In genomic region chr19:39090881-39091280, GRCh38 we compare ENCODE assay signal across 42 cellular contexts. TPM values are rescaled to one million over a fixed set of nuclear protein-coding genes. Genes with fewer than 3 reads are reported as not detected.
"Had no signal": no experiment of that assay in that cellular context is flagged by ENCODE, and none has a peak within 500 bp of the region (broad histone marks: within the 10 kb centered on the region; RNA-seq: fewer than 3 reads in every experiment).

No MANE protein-coding gene starts in this region.

- H3K36me3 ChIP-seq: adrenal gland, brain microvascular endothelial cell, breast epithelium, cardiac muscle cell had no signal

- H3K9me3 ChIP-seq: adrenal gland, body of pancreas, breast epithelium had no signal

- H3K4me1 ChIP-seq: adrenal gland, body of pancreas, breast epithelium had no signal

- H3K27ac Mint-ChIP-seq: activated B cell treated with CpG ODN at 0.5 μM for 24 hours; activated CD4-positive, alpha-beta memory T cell treated with anti-CD3 and anti-CD28 coated beads for 36 hours; activated CD4-positive, alpha-beta T cell treated with anti-CD3 and anti-CD28 coated beads, Interleukin-2, amount 10 ng/mL, durations not matched to agents 24 days and 14 days; activated CD8-positive, alpha-beta T cell treated with anti-CD3 and anti-CD28 coated beads for 36 hours; activated naive CD4-positive, alpha-beta T cell treated with anti-CD3 and anti-CD28 coated beads for 36 hours; activated naive CD4-positive, alpha-beta T cell treated with anti-CD3 and anti-CD28 coated beads, Interleukin-2, amount 50 U/mL, for 72 hours; activated naive CD8-positive, alpha-beta T cell treated with anti-CD3 and anti-CD28 coated beads for 36 hours; activated T-cell treated with anti-CD3 and anti-CD28 coated beads, Interleukin-2, amount 50 U/mL, for 72 hours; activated T-helper 1 cell treated with anti-CD3 and anti-CD28 coated beads, Interleukin-12 subunit alpha, Interleukin-12 subunit beta, Interleukin-2, Interleukin-4 antibody, amounts not matched to agents 30 ng/mL and 10 ng/mL and 1 ng/mL, durations not matched to agents 14 hours and 24 hours and 36 hours; activated T-helper 17 cell treated with anti-CD3 and anti-CD28 coated beads, Interleukin-2, amount 50 U/mL, for 72 hours; T-helper 1 cell treated with Interleukin-12 subunit alpha and Interleukin-12 subunit beta and Interleukin-4 antibody, amounts not matched to agents 30 μg/mL and 1 μg/mL, for 36 hours; T-helper 2 cell treated with Interferon-gamma antibody and Interleukin-4, amounts not matched to agents 5 μg/mL and 100 μg/mL, for 36 hours had no signal

- FAIRE-seq: astrocyte, TTC549 had no signal

- H3K4me1 Mint-ChIP-seq: activated B cell treated with CpG ODN at 0.5 μM for 24 hours; activated naive CD8-positive, alpha-beta T cell treated with anti-CD3 and anti-CD28 coated beads for 36 hours; central memory CD8-positive, alpha-beta T cell had no signal

- H3K4me3 Mint-ChIP-seq: activated B cell treated with CpG ODN at 0.5 μM for 24 hours; activated CD4-positive, alpha-beta memory T cell treated with anti-CD3 and anti-CD28 coated beads for 36 hours; activated CD4-positive, alpha-beta T cell treated with anti-CD3 and anti-CD28 coated beads, Interleukin-2, amount 10 ng/mL, durations not matched to agents 24 days and 14 days; activated CD8-positive, alpha-beta T cell treated with anti-CD3 and anti-CD28 coated beads for 36 hours; activated naive CD4-positive, alpha-beta T cell treated with anti-CD3 and anti-CD28 coated beads for 36 hours; activated naive CD8-positive, alpha-beta T cell treated with anti-CD3 and anti-CD28 coated beads for 36 hours; activated T-cell treated with anti-CD3 and anti-CD28 coated beads, Interleukin-2, amount 50 U/mL, for 4 hours; activated T-cell treated with anti-CD3 and anti-CD28 coated beads, Interleukin-2, amount 50 U/mL, for 72 hours; activated T-helper 1 cell treated with anti-CD3 and anti-CD28 coated beads, Interleukin-12 subunit alpha, Interleukin-12 subunit beta, Interleukin-2, Interleukin-4 antibody, amounts not matched to agents 30 ng/mL and 10 ng/mL and 1 ng/mL, durations not matched to agents 14 hours and 24 hours and 36 hours; activated T-helper 17 cell treated with anti-CD3 and anti-CD28 coated beads, Interleukin-2, amount 50 U/mL, for 72 hours; central memory CD8-positive, alpha-beta T cell; T-helper 1 cell treated with Interleukin-12 subunit alpha and Interleukin-12 subunit beta and Interleukin-4 antibody, amounts not matched to agents 30 μg/mL and 1 μg/mL, for 36 hours; T-helper 2 cell treated with Interferon-gamma antibody and Interleukin-4, amounts not matched to agents 5 μg/mL and 100 μg/mL, for 36 hours had no signal

- H3K27ac ChIP-seq: adrenal gland, body of pancreas, brain microvascular endothelial cell, breast epithelium, cardiac muscle cell, VCaP had no signal

- H3K9me3 Mint-ChIP-seq: activated B cell treated with CpG ODN at 0.5 μM for 24 hours; activated CD4-positive, alpha-beta memory T cell treated with anti-CD3 and anti-CD28 coated beads for 36 hours; activated CD4-positive, alpha-beta T cell treated with anti-CD3 and anti-CD28 coated beads, Interleukin-2, amount 10 ng/mL, durations not matched to agents 24 days and 14 days; activated CD8-positive, alpha-beta T cell treated with anti-CD3 and anti-CD28 coated beads for 36 hours; activated naive CD4-positive, alpha-beta T cell treated with anti-CD3 and anti-CD28 coated beads for 36 hours; activated naive CD4-positive, alpha-beta T cell treated with anti-CD3 and anti-CD28 coated beads, Interleukin-2, amount 50 U/mL, for 72 hours; activated naive CD8-positive, alpha-beta T cell treated with anti-CD3 and anti-CD28 coated beads for 36 hours; activated T-cell treated with anti-CD3 and anti-CD28 coated beads, Interleukin-2, amount 50 U/mL, for 4 hours; activated T-cell treated with anti-CD3 and anti-CD28 coated beads, Interleukin-2, amount 50 U/mL, for 72 hours; activated T-helper 1 cell treated with anti-CD3 and anti-CD28 coated beads, Interleukin-12 subunit alpha, Interleukin-12 subunit beta, Interleukin-2, Interleukin-4 antibody, amounts not matched to agents 30 ng/mL and 10 ng/mL and 1 ng/mL, durations not matched to agents 14 hours and 24 hours and 36 hours; activated T-helper 17 cell treated with anti-CD3 and anti-CD28 coated beads, Interleukin-2, amount 50 U/mL, for 72 hours; central memory CD8-positive, alpha-beta T cell; T-helper 1 cell treated with Interleukin-12 subunit alpha and Interleukin-12 subunit beta and Interleukin-4 antibody, amounts not matched to agents 30 μg/mL and 1 μg/mL, for 36 hours; T-helper 2 cell treated with Interferon-gamma antibody and Interleukin-4, amounts not matched to agents 5 μg/mL and 100 μg/mL, for 36 hours had no signal

- ATAC-seq: activated CD8-positive, alpha-beta T cell treated with anti-CD3 and anti-CD28 coated beads for 36 hours; activated naive CD4-positive, alpha-beta T cell treated with anti-CD3 and anti-CD28 coated beads, Interleukin-2, amount 50 U/mL, for 72 hours; activated T-cell treated with anti-CD3 and anti-CD28 coated beads, Interleukin-2, amount 50 U/mL, for 4 hours; activated T-cell treated with anti-CD3 and anti-CD28 coated beads, Interleukin-2, amount 50 U/mL, for 72 hours; activated T-helper 17 cell treated with anti-CD3 and anti-CD28 coated beads, Interleukin-2, amount 50 U/mL, for 72 hours; body of pancreas had no signal

- DNase-seq: activated B cell treated with CpG ODN at 0.5 μM for 24 hours; activated CD4-positive, alpha-beta memory T cell treated with anti-CD3 and anti-CD28 coated beads for 36 hours; activated CD4-positive, alpha-beta T cell treated with anti-CD3 and anti-CD28 coated beads for 4 hours; activated CD4-positive, alpha-beta T cell treated with anti-CD3 and anti-CD28 coated beads, Interleukin-2, amount 10 ng/mL, durations not matched to agents 24 days and 14 days; activated CD4-positive, alpha-beta T cell treated with anti-CD3 and anti-CD28 coated beads, Interleukin-2, amount 50 U/mL, for 1 hour; activated CD4-positive, alpha-beta T cell treated with anti-CD3 and anti-CD28 coated beads, Interleukin-2, amount 50 U/mL, for 4 hours; activated CD4-positive, CD25-positive, alpha-beta regulatory T cell treated with anti-CD3 and anti-CD28 coated beads, Interleukin-2, amount 50 U/mL, for 72 hours; activated CD8-positive, alpha-beta memory T cell treated with anti-CD3 and anti-CD28 coated beads, Interleukin-2, amount 50 U/mL, for 4 hours; activated CD8-positive, alpha-beta T cell treated with anti-CD3 and anti-CD28 coated beads for 36 hours; activated effector memory CD4-positive, alpha-beta T cell treated with anti-CD3 and anti-CD28 coated beads, Interleukin-2, amount 50 U/mL, for 16 hours; activated gamma-delta T cell treated with Interleukin-2 at 50 U/mL for 16 hours; activated naive CD4-positive, alpha-beta T cell; activated naive CD4-positive, alpha-beta T cell treated with anti-CD3 and anti-CD28 coated beads for 36 hours; activated naive CD4-positive, alpha-beta T cell treated with anti-CD3 and anti-CD28 coated beads, Interleukin-2, amount 50 U/mL, for 16 hours; activated naive CD8-positive, alpha-beta T cell treated with anti-CD3 and anti-CD28 coated beads for 36 hours; activated T-cell treated with anti-CD3 and anti-CD28 coated beads for 4 hours; activated T-cell treated with anti-CD3 and anti-CD28 coated beads, Interleukin-2, amount 50 U/mL, for 1 hour; activated T-cell treated with anti-CD3 and anti-CD28 coated beads, Interleukin-2, amount 50 U/mL, for 4 hours; activated T-cell treated with anti-CD3 and anti-CD28 coated beads, Interleukin-2, amount 50 U/mL, for 72 hours; adrenal gland; amniotic stem cell; aorta; body of pancreas; brain microvascular endothelial cell; caudate nucleus; cerebellar nuclear complex; T-helper 1 cell; T-helper 2 cell; T-helper 9 cell had no signal

- H3K4me3 ChIP-seq: adrenal gland, body of pancreas, breast epithelium, cardiac muscle cell had no signal

- H3K36me3 Mint-ChIP-seq: activated CD4-positive, alpha-beta memory T cell treated with anti-CD3 and anti-CD28 coated beads for 36 hours; activated naive CD4-positive, alpha-beta T cell treated with anti-CD3 and anti-CD28 coated beads, Interleukin-2, amount 50 U/mL, for 72 hours; activated naive CD8-positive, alpha-beta T cell treated with anti-CD3 and anti-CD28 coated beads for 36 hours had no signal

- H3K27me3 Mint-ChIP-seq: activated CD4-positive, alpha-beta memory T cell treated with anti-CD3 and anti-CD28 coated beads for 36 hours had no signal

- H3K27me3 ChIP-seq: body of pancreas had no signal

RNA-seq across cellular contexts. Expression of gene ACP7, which starts 6.7 kb away (rescaled TPM):
- total RNA-seq: activated B cell treated with CpG ODN at 0.5 μM for 24 hours; activated CD4-positive, alpha-beta T cell treated with anti-CD3 and anti-CD28 coated beads, Interleukin-2, amount 10 ng/mL, durations not matched to agents 24 days and 14 days; activated CD8-positive, alpha-beta memory T cell treated with anti-CD3 and anti-CD28 coated beads for 36 hours; activated CD8-positive, alpha-beta T cell treated with anti-CD3 and anti-CD28 coated beads for 36 hours; activated naive CD4-positive, alpha-beta T cell treated with anti-CD3 and anti-CD28 coated beads for 36 hours; activated naive CD8-positive, alpha-beta T cell treated with anti-CD3 and anti-CD28 coated beads for 36 hours; activated T-cell treated with anti-CD3 and anti-CD28 coated beads, Interleukin-2, amount 50 U/mL, for 72 hours; activated T-helper 1 cell treated with anti-CD3 and anti-CD28 coated beads, Interleukin-12 subunit alpha, Interleukin-12 subunit beta, Interleukin-2, Interleukin-4 antibody, amounts not matched to agents 30 ng/mL and 10 ng/mL and 1 ng/mL, durations not matched to agents 14 hours and 24 hours and 36 hours; activated T-helper 17 cell treated with anti-CD3 and anti-CD28 coated beads, Interleukin-2, amount 50 U/mL, for 72 hours; adrenal gland; aorta; astrocyte; body of pancreas; breast epithelium; cardiac muscle cell; chondrocyte had no signal
- polyA plus RNA-seq: adrenal gland, aorta, cardiac muscle cell had no signal
